Comparison of ENCODE assay signal across 30 cellular contexts in genomic region chr3:9713142-9713541, GRCh38. TPM values are rescaled to one million over a fixed set of nuclear protein-coding genes. Genes with fewer than 3 reads are reported as not detected.
DNase-seq lines count a peak whose midpoint lies in the region; ATAC-seq, FAIRE-seq and TF ChIP-seq lines count a peak whose summit lies in the region.
"Had no signal": no experiment of that assay in that cellular context is flagged by ENCODE, and none has a peak within 500 bp of the region (broad histone marks: within the 10 kb centered on the region; RNA-seq: fewer than 3 reads in every experiment).

No MANE protein-coding gene starts in this region.

- H3K9me1 ChIP-seq in K562 (ENCODE audit: control insufficient read depth, insufficient read depth, low read length): no peaks in the 10 kb centered on the region

- CTCF ChIA-PET in K562 (lab: Yijun Ruan, JAX; ENCODE audit: low intra/inter-chr PET ratio): no interaction called here

- no peaks in the 10 kb centered on the region for H3K36me3 Mint-ChIP-seq in activated naive CD8-positive, alpha-beta T cell treated with anti-CD3 and anti-CD28 coated beads, Interleukin-2, amount 10 ng/mL, durations not matched to agents 7 days and 5 days
- H3K36me3 Mint-ChIP-seq in activated naive CD8-positive, alpha-beta T cell treated with anti-CD3 and anti-CD28 coated beads, Interleukin-2, amount 50 U/mL, for 24 hours (ENCODE audit: low read depth): no peaks in the 10 kb centered on the region
- H3K36me3 Mint-ChIP-seq: CD14-positive monocyte; CD4-positive, alpha-beta memory T cell; CD4-positive, CD25-positive, alpha-beta regulatory T cell; CD8-positive, alpha-beta memory T cell had no signal

- POLR2A ChIA-PET in activated naive CD8-positive, alpha-beta T cell treated with anti-CD3 and anti-CD28 coated beads, Interleukin-2, amount 10 ng/mL, durations not matched to agents 7 days and 5 days (lab: Charles Lee): no interaction called here
- POLR2A ChIA-PET in K562 (lab: Yijun Ruan, JAX): interaction anchor here (1.0 to 1.2 kb wide), 2 partner anchors 19 to 55 kb away, joined by 3 read pairs; partner anchors contain the start of gene BRPF1

- peak overlapping the region; percentile 35 for H3K27ac Mint-ChIP-seq in activated naive CD8-positive, alpha-beta T cell treated with anti-CD3 and anti-CD28 coated beads, Interleukin-2, amount 10 ng/mL, durations not matched to agents 7 days and 5 days
- no peak overlapping the region for H3K27ac Mint-ChIP-seq in activated naive CD8-positive, alpha-beta T cell treated with anti-CD3 and anti-CD28 coated beads, Interleukin-2, amount 50 U/mL, for 24 hours
- H3K27ac Mint-ChIP-seq: CD14-positive monocyte; CD4-positive, CD25-positive, alpha-beta regulatory T cell had no signal

- no peak overlapping the region for H3K4me3 Mint-ChIP-seq in activated naive CD8-positive, alpha-beta T cell treated with anti-CD3 and anti-CD28 coated beads, Interleukin-2, amount 10 ng/mL, durations not matched to agents 7 days and 5 days
- no peak overlapping the region for H3K4me3 Mint-ChIP-seq in activated naive CD8-positive, alpha-beta T cell treated with anti-CD3 and anti-CD28 coated beads, Interleukin-2, amount 50 U/mL, for 24 hours
- H3K4me3 Mint-ChIP-seq: CD14-positive monocyte; CD4-positive, alpha-beta memory T cell; CD4-positive, CD25-positive, alpha-beta regulatory T cell; CD8-positive, alpha-beta memory T cell had no signal

- no peak for FAIRE-seq in K562 (lab: Jason Lieb, UNC)
- FAIRE-seq: A204.1, GM12878, GM12892, GM18507 had no signal

- H2AFZ ChIP-seq in K562 (ENCODE audit: low read depth, low read length): no peak overlapping the region

- H3K27me3 Mint-ChIP-seq in activated naive CD8-positive, alpha-beta T cell treated with anti-CD3 and anti-CD28 coated beads, Interleukin-2, amount 10 ng/mL, durations not matched to agents 7 days and 5 days: peaks cover 5% of the 10 kb centered on the region
- peaks cover 2% of the 10 kb centered on the region for H3K27me3 Mint-ChIP-seq in activated naive CD8-positive, alpha-beta T cell treated with anti-CD3 and anti-CD28 coated beads, Interleukin-2, amount 50 U/mL, for 24 hours
- H3K27me3 Mint-ChIP-seq: CD4-positive, CD25-positive, alpha-beta regulatory T cell had no signal

- no peak for TF ChIP-seq EP300 in K562 (IDR thresholded peaks at IDR 0.05; ENCODE audit: low read length)

- no peaks in the 10 kb centered on the region for H3K9me3 Mint-ChIP-seq in activated naive CD8-positive, alpha-beta T cell treated with anti-CD3 and anti-CD28 coated beads, Interleukin-2, amount 10 ng/mL, durations not matched to agents 7 days and 5 days
- no peaks in the 10 kb centered on the region for H3K9me3 Mint-ChIP-seq in activated naive CD8-positive, alpha-beta T cell treated with anti-CD3 and anti-CD28 coated beads, Interleukin-2, amount 50 U/mL, for 24 hours
- H3K9me3 Mint-ChIP-seq: CD8-positive, alpha-beta memory T cell had no signal

- TF ChIP-seq RAD21 in K562 (CRISPR knock-in tag; conservative IDR thresholded peaks at IDR 0.05 in 1 of 2, IDR thresholded peaks at IDR 0.05 in 1 of 2): no peak

- H3K79me2 ChIP-seq in K562 (ENCODE audit: control insufficient read depth, insufficient read depth, low read length): no peaks in the 10 kb centered on the region

- no peak for ATAC-seq in activated naive CD8-positive, alpha-beta T cell treated with anti-CD3 and anti-CD28 coated beads, Interleukin-2, amount 10 ng/mL, durations not matched to agents 7 days and 5 days (ENCODE audit: low read depth)
- no peak for ATAC-seq in activated naive CD8-positive, alpha-beta T cell treated with anti-CD3 and anti-CD28 coated beads, Interleukin-2, amount 50 U/mL, for 24 hours
- no peak for ATAC-seq in K562
- ATAC-seq: GM12878 had no signal

- H3K4me2 ChIP-seq in K562 (ENCODE audit: insufficient read depth, low read length): no peak overlapping the region
- H3K4me2 ChIP-seq: BLaER1 had no signal

- no peak for DNase-seq in activated naive CD8-positive, alpha-beta T cell treated with anti-CD3 and anti-CD28 coated beads, Interleukin-2, amount 10 ng/mL, durations not matched to agents 7 days and 5 days
- DNase-seq in activated naive CD8-positive, alpha-beta T cell treated with anti-CD3 and anti-CD28 coated beads, Interleukin-2, amount 50 U/mL, for 24 hours: no peak
- no peak for DNase-seq in K562 (ENCODE audit: extremely low read depth in 1 of 4, low spot score in 3 of 4)
- no peak for DNase-seq in activated CD8-positive, alpha-beta memory T cell treated with anti-CD3 and anti-CD28 coated beads for 24 hours
- no peak for DNase-seq in activated CD4-positive, CD25-positive, alpha-beta regulatory T cell treated with anti-CD3 and anti-CD28 coated beads, Interleukin-2, amount 50 U/mL, for 72 hours
- DNase-seq: 8988T; ACHN; BE2C; C1 segment of cervical spinal cord; CD4-positive, alpha-beta memory T cell; CD4-positive, CD25-positive, alpha-beta regulatory T cell; CD8-positive, alpha-beta memory T cell; COR-L47; DMS 273 treated with DMSO at 0.1 percent for 48 hours; DMS153; DMS53; DMS79; DND-41; EL; GDM1 had no signal

- WGBS in K562 (ENCODE audit: insufficient coverage, low coverage, missing lambda C conversion rate): 2% methylated on average over 4 of the region's 4 CpGs

- H3K4me1 ChIP-seq in K562 (replicated peaks in 1 of 2; ENCODE audit: control insufficient read depth in 2 of 2, insufficient read depth in 2 of 2, low read length in 2 of 2): peaks cover 5 to 10% of the 10 kb centered on the region in 2 experiments; a peak in 4 of 5 replicates
- H3K4me1 ChIP-seq: BE2C had no signal

- H3K4me3 ChIP-seq in K562: no peak overlapping the region
- H3K4me3 ChIP-seq: BLaER1, GM12878 had no signal

- no TSS peak for BruUV-seq in K562 (replicated peaks; lab: Mats Ljungman, UMichigan)

- TF ChIP-seq CTCF in K562 (IDR thresholded peaks at IDR 0.05 in 2 of 3, conservative IDR thresholded peaks at IDR 0.05 in 1 of 3; ENCODE audit: insufficient read depth in 2 of 3, low read depth in 1 of 3, low read length in 3 of 3): no peak

- H3K27me3 ChIP-seq in K562 (ENCODE audit: control insufficient read depth in 2 of 2, insufficient read depth in 2 of 2, low read length in 2 of 2): peaks cover 32 to 38% of the 10 kb centered on the region in 2 experiments
- H3K27me3 ChIP-seq: BE2C, BLaER1 had no signal

- H3K9me3 ChIP-seq in K562 (replicated peaks; ENCODE audit: control insufficient read depth, insufficient read depth, low read depth, low read length): no peaks in the 10 kb centered on the region
- H3K9me3 ChIP-seq: BE2C, BLaER1 had no signal

- no peak overlapping the region for H3K9ac ChIP-seq in K562 (ENCODE audit: insufficient read depth in 1 of 2, low read depth in 2 of 2, low read length in 2 of 2)
- H3K9ac ChIP-seq: BLaER1 had no signal

- H3K27ac ChIP-seq in K562 (ENCODE audit: extremely low read depth, low read depth, low read length): no peak overlapping the region
- H3K27ac ChIP-seq: BLaER1 had no signal

- H3K36me3 ChIP-seq in K562 (ENCODE audit: control insufficient read depth, insufficient read depth, low read length): no peaks in the 10 kb centered on the region
- H3K36me3 ChIP-seq: BE2C, BLaER1 had no signal

- TF ChIP-seq POLR2A in K562 (conservative IDR thresholded peaks at IDR 0.05): no peak

- in situ Hi-C loops in K562 (cut with MboI): no loop called here

- intact Hi-C loops in K562 (cut with micrococcal nuclease): loop anchor here (10.0 kb wide), 2 partner anchors 128 to 358 kb away; no protein-coding TSS in a partner anchor

- no peaks in the 10 kb centered on the region for H4K20me1 ChIP-seq in K562 (replicated peaks; ENCODE audit: control insufficient read depth, insufficient read depth, low read length)
- H4K20me1 ChIP-seq: BLaER1 had no signal

- peaks cover 7% of the 10 kb centered on the region for H3K4me1 Mint-ChIP-seq in activated naive CD8-positive, alpha-beta T cell treated with anti-CD3 and anti-CD28 coated beads, Interleukin-2, amount 10 ng/mL, durations not matched to agents 7 days and 5 days
- H3K4me1 Mint-ChIP-seq in activated naive CD8-positive, alpha-beta T cell treated with anti-CD3 and anti-CD28 coated beads, Interleukin-2, amount 50 U/mL, for 24 hours: no peaks in the 10 kb centered on the region

RNA-seq across cellular contexts. Expression of gene CPNE9, which starts 9.5 kb away (rescaled TPM):
- total RNA-seq in activated naive CD8-positive, alpha-beta T cell treated with anti-CD3 and anti-CD28 coated beads, Interleukin-2, amount 10 ng/mL, durations not matched to agents 7 days and 5 days: 1 to 10 TPM in 1 of 2 experiments, not detected in 1; 1.1 TPM
- total RNA-seq in K562 (2011; cell fraction: chromatin; rRNA removed; ENCODE audit: low replicate concordance): not detected in 2 replicates
- not detected in 2 replicates for total RNA-seq in K562 (2011; cell fraction: nucleolus; rRNA removed)
- 0.46 TPM in 1 of 2 replicates, not detected in the other for total RNA-seq in K562 (2011; cell fraction: nucleoplasm; rRNA removed)
- 0.49 TPM in 1 of 2 replicates, not detected in the other for total RNA-seq in K562 (2014; rRNA removed)
- 0.22 TPM in 1 of 2 replicates, not detected in the other for total RNA-seq in K562 (2014; rRNA removed; fragmentation: Illumina TruSeq; extraction: Trizol)
- 0.33 TPM in 1 of 2 replicates, not detected in the other for total RNA-seq in K562 (2015; rRNA removed; fragmentation: Illumina TruSeq; extraction: Trizol)
- total RNA-seq in K562 (2021): not detected in 2 replicates
- 0.19 and 0.33 TPM in 2 replicates for polyA plus RNA-seq in K562 (2011; rRNA removed)
- 0.03 and 0.34 TPM in 2 replicates for polyA plus RNA-seq in K562 (2011; cell fraction: cytosol; rRNA removed)
- polyA plus RNA-seq in K562 (2011; cell fraction: nucleus; rRNA removed): 0.33 and 0.48 TPM in 2 replicates
- polyA plus RNA-seq in K562 (2012): 0.36 and 0.91 TPM in 2 replicates
- 0.51 TPM in 1 of 2 replicates, not detected in the other for polyA plus RNA-seq in K562 (2014; fragmentation: Illumina TruSeq; extraction: Trizol)
- under 1 TPM; 0.25 to 0.56 TPM for polyA plus RNA-seq in K562 (2014; fragmentation: Nextera tagmentation; extraction: Ambion mirVana)
- polyA plus RNA-seq in K562 (2014; rRNA removed): 0.24 and 0.34 TPM in 2 replicates
- not detected in 2 replicates for polyA minus RNA-seq in K562 (2011; rRNA and poly(A)+ RNA removed)
- not detected in 2 replicates for polyA minus RNA-seq in K562 (2011; cell fraction: cytosol; rRNA and poly(A)+ RNA removed)
- not detected in 2 replicates for polyA minus RNA-seq in K562 (2011; cell fraction: nucleus; rRNA and poly(A)+ RNA removed)
- total RNA-seq: A673; CD4-positive, CD25-positive, alpha-beta regulatory T cell; Daoy; GM12878 had no signal
- polyA plus RNA-seq: AG04450; CD4-positive, alpha-beta memory T cell; CD4-positive, CD25-positive, alpha-beta regulatory T cell; CD8-positive, alpha-beta memory T cell had no signal

RNA-seq across cellular contexts. Expression of gene BRPF1, which starts 18.4 kb away (rescaled TPM):
- total RNA-seq in activated naive CD8-positive, alpha-beta T cell treated with anti-CD3 and anti-CD28 coated beads, Interleukin-2, amount 10 ng/mL, durations not matched to agents 7 days and 5 days: 10 to 100 TPM; 57.3 to 58.8 TPM
- 33.6 and 67.8 TPM in 2 replicates for total RNA-seq in K562 (2011; cell fraction: chromatin; rRNA removed; ENCODE audit: low replicate concordance)
- 33.7 and 49.2 TPM in 2 replicates for total RNA-seq in K562 (2011; cell fraction: nucleolus; rRNA removed)
- total RNA-seq in K562 (2011; cell fraction: nucleoplasm; rRNA removed): 26.6 and 32.0 TPM in 2 replicates
- total RNA-seq in K562 (2014; rRNA removed) (29.9 and 38.9 TPM in 2 replicates), K562 (2014; rRNA removed; fragmentation: Illumina TruSeq; extraction: Trizol) (12.6 and 13.5 TPM in 2 replicates), K562 (2015; rRNA removed; fragmentation: Illumina TruSeq; extraction: Trizol) (23.5 and 25.5 TPM in 2 replicates), K562 (2021) (40.2 and 40.6 TPM in 2 replicates)
- polyA plus RNA-seq in K562 (2011; rRNA removed) (12.7 and 16.6 TPM in 2 replicates), K562 (2014; fragmentation: Illumina TruSeq; extraction: Trizol) (26.7 and 30.5 TPM in 2 replicates), K562 (2014; fragmentation: Nextera tagmentation; extraction: Ambion mirVana) (1 to 10 TPM; 1.1 to 1.4 TPM), K562 (2014; rRNA removed) (26.0 and 32.8 TPM in 2 replicates)
- polyA plus RNA-seq in K562 (2011; cell fraction: cytosol; rRNA removed): 12.3 and 19.3 TPM in 2 replicates
- 46.8 and 95.4 TPM in 2 replicates for polyA plus RNA-seq in K562 (2011; cell fraction: nucleus; rRNA removed)
- polyA plus RNA-seq in K562 (2012): 23.7 and 24.3 TPM in 2 replicates
- polyA minus RNA-seq in K562 (2011; rRNA and poly(A)+ RNA removed): 14.6 and 16.9 TPM in 2 replicates
- 15.2 and 22.2 TPM in 2 replicates for polyA minus RNA-seq in K562 (2011; cell fraction: cytosol; rRNA and poly(A)+ RNA removed)
- polyA minus RNA-seq in K562 (2011; cell fraction: nucleus; rRNA and poly(A)+ RNA removed): 24.9 and 29.5 TPM in 2 replicates

RNA-seq across cellular contexts. Expression of gene OGG1, which starts 36.6 kb away (rescaled TPM):
- 10 to 100 TPM; 41.3 to 46.1 TPM for total RNA-seq in activated naive CD8-positive, alpha-beta T cell treated with anti-CD3 and anti-CD28 coated beads, Interleukin-2, amount 10 ng/mL, durations not matched to agents 7 days and 5 days
- 74.9 and 150 TPM in 2 replicates for total RNA-seq in K562 (2011; cell fraction: chromatin; rRNA removed; ENCODE audit: low replicate concordance)
- 93.6 and 122 TPM in 2 replicates for total RNA-seq in K562 (2011; cell fraction: nucleolus; rRNA removed)
- total RNA-seq in K562 (2011; cell fraction: nucleoplasm; rRNA removed): 99.4 and 140 TPM in 2 replicates
- total RNA-seq in K562 (2014; rRNA removed) (27.6 and 39.3 TPM in 2 replicates), K562 (2014; rRNA removed; fragmentation: Illumina TruSeq; extraction: Trizol) (14.6 and 18.2 TPM in 2 replicates), K562 (2015; rRNA removed; fragmentation: Illumina TruSeq; extraction: Trizol) (26.4 and 27.5 TPM in 2 replicates), K562 (2021) (23.6 and 25.7 TPM in 2 replicates)
- polyA plus RNA-seq in K562 (2011; rRNA removed) (26.6 and 31.0 TPM in 2 replicates), K562 (2014; fragmentation: Illumina TruSeq; extraction: Trizol) (32.3 and 33.0 TPM in 2 replicates), K562 (2014; fragmentation: Nextera tagmentation; extraction: Ambion mirVana) (10 to 100 TPM in 1 of 2 experiments, 1 to 10 TPM in 1; 6.6 to 12.0 TPM), K562 (2014; rRNA removed) (24.4 and 26.5 TPM in 2 replicates)
- polyA plus RNA-seq in K562 (2011; cell fraction: cytosol; rRNA removed): 27.6 and 51.7 TPM in 2 replicates
- polyA plus RNA-seq in K562 (2011; cell fraction: nucleus; rRNA removed): 41.4 and 56.0 TPM in 2 replicates
- 23.4 and 31.1 TPM in 2 replicates for polyA plus RNA-seq in K562 (2012)
- polyA minus RNA-seq in K562 (2011; rRNA and poly(A)+ RNA removed): 38.9 and 47.9 TPM in 2 replicates
- polyA minus RNA-seq in K562 (2011; cell fraction: cytosol; rRNA and poly(A)+ RNA removed): 16.7 and 29.9 TPM in 2 replicates
- 52.4 and 57.1 TPM in 2 replicates for polyA minus RNA-seq in K562 (2011; cell fraction: nucleus; rRNA and poly(A)+ RNA removed)

RNA-seq across cellular contexts. Expression of gene CAMK1, which starts 56.6 kb away (rescaled TPM):
- total RNA-seq in activated naive CD8-positive, alpha-beta T cell treated with anti-CD3 and anti-CD28 coated beads, Interleukin-2, amount 10 ng/mL, durations not matched to agents 7 days and 5 days: 10 to 100 TPM; 25.2 to 26.9 TPM
- total RNA-seq in K562 (2011; cell fraction: chromatin; rRNA removed; ENCODE audit: low replicate concordance): 2.0 and 4.8 TPM in 2 replicates
- 4.2 and 4.6 TPM in 2 replicates for total RNA-seq in K562 (2011; cell fraction: nucleolus; rRNA removed)
- 2.3 and 3.2 TPM in 2 replicates for total RNA-seq in K562 (2011; cell fraction: nucleoplasm; rRNA removed)
- 10.7 and 13.9 TPM in 2 replicates for total RNA-seq in K562 (2014; rRNA removed)
- 4.4 and 4.7 TPM in 2 replicates for total RNA-seq in K562 (2014; rRNA removed; fragmentation: Illumina TruSeq; extraction: Trizol)
- 6.1 and 6.6 TPM in 2 replicates for total RNA-seq in K562 (2015; rRNA removed; fragmentation: Illumina TruSeq; extraction: Trizol)
- 5.2 and 6.2 TPM in 2 replicates for total RNA-seq in K562 (2021)
- 7.3 and 8.4 TPM in 2 replicates for polyA plus RNA-seq in K562 (2011; rRNA removed)
- polyA plus RNA-seq in K562 (2011; cell fraction: cytosol; rRNA removed): 5.8 and 12.1 TPM in 2 replicates
- 6.0 and 9.9 TPM in 2 replicates for polyA plus RNA-seq in K562 (2011; cell fraction: nucleus; rRNA removed)
- 7.7 and 9.7 TPM in 2 replicates for polyA plus RNA-seq in K562 (2012)
- 6.0 and 6.2 TPM in 2 replicates for polyA plus RNA-seq in K562 (2014; fragmentation: Illumina TruSeq; extraction: Trizol)
- polyA plus RNA-seq in K562 (2014; fragmentation: Nextera tagmentation; extraction: Ambion mirVana): under 1 TPM; 0.23 to 0.39 TPM
- polyA plus RNA-seq in K562 (2014; rRNA removed): 7.7 and 10.6 TPM in 2 replicates
- polyA minus RNA-seq in K562 (2011; rRNA and poly(A)+ RNA removed): 2.6 and 2.9 TPM in 2 replicates
- 3.1 and 3.6 TPM in 2 replicates for polyA minus RNA-seq in K562 (2011; cell fraction: cytosol; rRNA and poly(A)+ RNA removed)
- 1.3 and 2.4 TPM in 2 replicates for polyA minus RNA-seq in K562 (2011; cell fraction: nucleus; rRNA and poly(A)+ RNA removed)
- total RNA-seq: G401 had no signal
